In the genomic region with DNA sequence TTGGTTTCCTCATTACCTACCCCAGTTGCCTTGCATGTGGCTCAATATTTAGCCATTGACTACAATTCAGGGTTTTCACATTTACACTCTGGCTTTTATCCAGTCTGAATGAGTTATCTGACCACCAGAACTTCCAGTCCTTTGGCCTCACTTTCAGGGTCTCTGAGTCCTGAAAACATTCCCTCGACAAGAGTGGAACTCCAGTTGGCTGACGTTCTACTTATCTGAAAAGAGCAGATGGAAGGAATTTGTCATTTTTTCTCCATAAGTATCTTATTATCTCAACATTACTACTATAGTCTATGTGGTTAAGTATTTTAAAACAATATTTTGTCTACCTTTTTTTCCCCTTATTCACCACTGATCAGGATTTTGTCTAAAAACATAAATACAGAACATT, we compare ENCODE assay signal across 28 cellular contexts.
"Had no signal": no experiment of that assay in that cellular context is flagged by ENCODE, and none has a peak within 500 bp of the region (broad histone marks: within the 10 kb centered on the region; RNA-seq: fewer than 3 reads in every experiment).

No MANE protein-coding gene starts in this region.

- ATAC-seq: effector memory CD8-positive, alpha-beta T cell; foreskin keratinocyte; gastroesophageal sphincter; heart left ventricle; left lobe of liver; mucosa of descending colon; natural killer cell treated with Interleukin-12 subunit alpha and Interleukin-12 subunit beta and Interleukin-15 and Interleukin-18, amount 100 ng/mL, for 72 hours; right lobe of liver had no signal

- H3K9ac ChIP-seq: parathyroid adenoma had no signal

- H3K4me1 ChIP-seq: foreskin keratinocyte, parathyroid adenoma, tibial artery had no signal

- H3K27ac Mint-ChIP-seq: effector memory CD8-positive, alpha-beta T cell; memory B cell; naive B cell; natural killer cell treated with Interleukin-12 subunit alpha and Interleukin-12 subunit beta and Interleukin-15 and Interleukin-18, amount 100 ng/mL, for 72 hours; progenitor cell of endocrine pancreas; type B pancreatic cell had no signal

- H3K27ac ChIP-seq: coronary artery, foreskin keratinocyte, gastroesophageal sphincter, heart left ventricle, hepatocyte, neutrophil, parathyroid adenoma, right lobe of liver, stomach, tibial artery had no signal

- H3K79me2 ChIP-seq: hepatocyte, parathyroid adenoma had no signal

- FAIRE-seq: endometrium, kidney, small intestine, urothelium cell line had no signal

- H3K9me3 ChIP-seq: gastroesophageal sphincter, heart left ventricle, mucosa of descending colon, neutrophil, right lobe of liver, stomach, tibial artery had no signal

- H3K36me3 Mint-ChIP-seq: naive B cell; natural killer cell treated with Interleukin-12 subunit alpha and Interleukin-12 subunit beta and Interleukin-15 and Interleukin-18, amount 100 ng/mL, for 72 hours had no signal

- H3K4me3 ChIP-seq: coronary artery, gastroesophageal sphincter, heart left ventricle, hepatocyte, lung, mucosa of descending colon, right lobe of liver, stomach, tibial artery had no signal

- H2AFZ ChIP-seq: hepatocyte, parathyroid adenoma had no signal

- DNase-seq: dermis blood vessel endothelial cell; effector memory CD8-positive, alpha-beta T cell; foreskin keratinocyte; heart left ventricle; kidney; mucosa of descending colon; naive B cell; right lobe of liver; small intestine; stimulated activated CD4-positive, alpha-beta T cell treated with anti-CD3 and anti-CD28 coated beads, Interleukin-15, amount 100 ng/mL, for 24 hours; stimulated activated CD4-positive, alpha-beta T cell treated with anti-CD3 and anti-CD28 coated beads, Interleukin-2, amount 100 ng/mL, for 48 hours; stimulated activated naive CD4-positive, alpha-beta T cell; stomach; tibial artery had no signal

- H3K27me3 Mint-ChIP-seq: effector memory CD8-positive, alpha-beta T cell; memory B cell; naive B cell; natural killer cell treated with Interleukin-12 subunit alpha and Interleukin-12 subunit beta and Interleukin-15 and Interleukin-18, amount 100 ng/mL, for 72 hours; progenitor cell of endocrine pancreas; type B pancreatic cell had no signal

- H3K9me3 Mint-ChIP-seq: effector memory CD8-positive, alpha-beta T cell; memory B cell; naive B cell; natural killer cell treated with Interleukin-12 subunit alpha and Interleukin-12 subunit beta and Interleukin-15 and Interleukin-18, amount 100 ng/mL, for 72 hours; neural crest cell; type B pancreatic cell had no signal

- H3K27me3 ChIP-seq: foreskin keratinocyte, gastroesophageal sphincter, heart left ventricle, hepatocyte, neutrophil, right lobe of liver, stomach, tibial artery had no signal

- H3K36me3 ChIP-seq: neutrophil had no signal

- H3K4me2 ChIP-seq: hepatocyte had no signal

- H3K4me3 Mint-ChIP-seq: effector memory CD8-positive, alpha-beta T cell; memory B cell; natural killer cell treated with Interleukin-12 subunit alpha and Interleukin-12 subunit beta and Interleukin-15 and Interleukin-18, amount 100 ng/mL, for 72 hours; neural crest cell; type B pancreatic cell had no signal
